ENCODE assay signal across 8 cellular contexts in genomic region chr1:110207831-110208230, GRCh38. TPM values are rescaled to one million over a fixed set of nuclear protein-coding genes. Genes with fewer than 3 reads are reported as not detected.
DNase-seq lines count a peak whose midpoint lies in the region; ATAC-seq and TF ChIP-seq lines count a peak whose summit lies in the region.

No MANE protein-coding gene starts in this region.

- intact Hi-C loops in A673 (cut with micrococcal nuclease; ENCODE audit: unreplicated experiment): loop anchor here (1.0 kb wide), 2 partner anchors 104 to 252 kb away; no protein-coding TSS in a partner anchor
- intact Hi-C loops in activated CD8-positive, alpha-beta T cell treated with anti-CD3 and anti-CD28 coated beads for 36 hours (cut with micrococcal nuclease): loop anchor here (10.0 kb wide), 1 partner anchor 287 kb away; no protein-coding TSS in a partner anchor

- H3K4me3 ChIP-seq in A673 (ENCODE audit: low read depth, low read length, poor library complexity, severe bottlenecking) (no peak overlapping the region), GM12875 (ENCODE audit: low read depth, low read length) (no peak overlapping the region)

- H3K9me3 ChIP-seq in A673 (ENCODE audit: low read depth, low read length, poor library complexity, severe bottlenecking): no peaks in the 10 kb centered on the region

- no peaks in the 10 kb centered on the region for H3K9me3 Mint-ChIP-seq in activated CD8-positive, alpha-beta T cell treated with anti-CD3 and anti-CD28 coated beads for 36 hours
- no peaks in the 10 kb centered on the region for H3K9me3 Mint-ChIP-seq in mesothelial cell of epicardium

- peak; percentile 24 for ATAC-seq in activated CD8-positive, alpha-beta T cell treated with anti-CD3 and anti-CD28 coated beads for 36 hours

- H3K36me3 Mint-ChIP-seq in activated CD8-positive, alpha-beta T cell treated with anti-CD3 and anti-CD28 coated beads for 36 hours (ENCODE audit: low read depth): peaks cover 3% of the 10 kb centered on the region
- H3K36me3 Mint-ChIP-seq in mesothelial cell of epicardium: no peaks in the 10 kb centered on the region

- no peak overlapping the region for H3K4me3 Mint-ChIP-seq in activated CD8-positive, alpha-beta T cell treated with anti-CD3 and anti-CD28 coated beads for 36 hours
- no peak overlapping the region for H3K4me3 Mint-ChIP-seq in mesothelial cell of epicardium

- H3K27ac ChIP-seq in A673 (ENCODE audit: low read depth, low read length, poor library complexity, severe bottlenecking): no peak overlapping the region

- TF ChIP-seq CTCF in A673 (conservative IDR thresholded peaks at IDR 0.05; ENCODE audit: low read depth, low read length): peak; percentile 85
- peak; percentile 92 for TF ChIP-seq CTCF in GM12875 (IDR thresholded peaks at IDR 0.05; ENCODE audit: borderline replicate concordance, insufficient read depth, low read depth, low read length)
- TF ChIP-seq CTCF in activated CD8-positive, alpha-beta T cell treated with anti-CD3 and anti-CD28 coated beads for 36 hours (IDR thresholded peaks at IDR 0.05): peak; percentile 89
- peak; percentile 79 for TF ChIP-seq CTCF in mesothelial cell of epicardium (IDR thresholded peaks at IDR 0.05; ENCODE audit: unreplicated experiment)

- no TSS peak for BruUV-seq in A673 (replicated peaks; lab: Mats Ljungman, UMichigan)

- CTCF ChIA-PET in A673 (lab: Charles Lee): interaction anchor here (0.5 to 4.1 kb wide), 19 partner anchors 8 to 404 kb away, joined by 3 to 82 read pairs (median 4); partner anchors contain the start of gene RBM15
- CTCF ChIA-PET in activated CD8-positive, alpha-beta T cell treated with anti-CD3 and anti-CD28 coated beads for 36 hours (lab: Charles Lee): interaction anchor here (0.6 to 17.6 kb wide), 64 partner anchors 9 to 579 kb away, joined by 3 to 761 read pairs (median 5); partner anchors contain the start of genes LAMTOR5 and RBM15

- POLR2A ChIA-PET in A673 (lab: Charles Lee; ENCODE audit: low non-redundant PET): no interaction called here
- POLR2A ChIA-PET in activated CD8-positive, alpha-beta T cell treated with anti-CD3 and anti-CD28 coated beads for 36 hours (lab: Charles Lee): interaction anchor here (0.8 to 7.0 kb wide), 7 partner anchors 43 to 258 kb away, joined by 3 to 64 read pairs (median 3); partner anchors contain the start of genes LAMTOR5 and RBM15

- H3K4me1 Mint-ChIP-seq in activated CD8-positive, alpha-beta T cell treated with anti-CD3 and anti-CD28 coated beads for 36 hours (ENCODE audit: low read depth): peaks cover 38% of the 10 kb centered on the region
- peaks cover 22% of the 10 kb centered on the region for H3K4me1 Mint-ChIP-seq in mesothelial cell of epicardium

- peak overlapping the region; percentile 66 for H3K27ac Mint-ChIP-seq in activated CD8-positive, alpha-beta T cell treated with anti-CD3 and anti-CD28 coated beads for 36 hours
- no peak overlapping the region for H3K27ac Mint-ChIP-seq in mesothelial cell of epicardium

- no peaks in the 10 kb centered on the region for H3K27me3 Mint-ChIP-seq in activated CD8-positive, alpha-beta T cell treated with anti-CD3 and anti-CD28 coated beads for 36 hours
- H3K27me3 Mint-ChIP-seq in mesothelial cell of epicardium (ENCODE audit: low read depth): peaks cover 48% of the 10 kb centered on the region

- H3K36me3 ChIP-seq in A673 (ENCODE audit: insufficient read depth, low read length, poor library complexity, severe bottlenecking): no peaks in the 10 kb centered on the region

- DNase-seq in A673 (ENCODE audit: low spot score) (peak; percentile 68), NCI-H510A treated with DMSO at 0.1 percent for 48 hours (lab: John Stamatoyannopoulos, UW) (peak; percentile 53), mesothelial cell of epicardium (ENCODE audit: low spot score in 2 of 2, unreplicated experiment in 2 of 2) (peak; percentile 60 to 82), foreskin melanocyte (no peak)
- peak; percentile 91 for DNase-seq in activated CD8-positive, alpha-beta T cell treated with anti-CD3 and anti-CD28 coated beads for 36 hours
- DNase-seq in effector CD4-positive, alpha-beta T cell: peak; percentile 74
- DNase-seq in stimulated activated CD8-positive, alpha-beta memory T cell treated with anti-CD3 and anti-CD28 coated beads, Interleukin-4, amount 100 ng/mL, for 48 hours: peak; percentile 88

- peaks cover 26% of the 10 kb centered on the region for H3K27me3 ChIP-seq in A673 (replicated peaks; ENCODE audit: insufficient read depth, low read depth, low read length, poor library complexity)

- peaks cover 14% of the 10 kb centered on the region for H3K4me1 ChIP-seq in A673 (ENCODE audit: insufficient read depth, low read length, poor library complexity, severe bottlenecking)

RNA-seq across cellular contexts. Expression of gene KCNC4, which starts 2.3 kb away (rescaled TPM):
- 0.22 and 0.24 TPM in 2 replicates for total RNA-seq in A673 (2021)
- total RNA-seq in activated CD8-positive, alpha-beta T cell treated with anti-CD3 and anti-CD28 coated beads for 36 hours: 10 to 100 TPM; 10.7 to 12.2 TPM
- 4.5 to 5.4 TPM (median 5.1 TPM) in 3 replicates for total RNA-seq in mesothelial cell of epicardium

RNA-seq across cellular contexts. Expression of gene SLC6A17, which starts 57.5 kb away (rescaled TPM):
- total RNA-seq in A673 (2021) (not detected in 2 replicates), mesothelial cell of epicardium (1.4 to 1.6 TPM (median 1.6 TPM) in 3 replicates)
- under 1 TPM; 0.05 to 0.18 TPM for total RNA-seq in activated CD8-positive, alpha-beta T cell treated with anti-CD3 and anti-CD28 coated beads for 36 hours
